Comparison of ENCODE assay signal across 10 cellular contexts in genomic region chr12:116360579-116361403, GRCh38.
DNase-seq lines count a peak whose midpoint lies in the region; ATAC-seq and TF ChIP-seq lines count a peak whose summit lies in the region.
"Had no signal": no experiment of that assay in that cellular context is flagged by ENCODE, and none has a peak within 500 bp of the region (broad histone marks: within the 10 kb centered on the region; RNA-seq: fewer than 3 reads in every experiment).

No MANE protein-coding gene starts in this region.

- no peaks in the 10 kb centered on the region for H3K36me3 Mint-ChIP-seq in activated naive CD4-positive, alpha-beta T cell treated with anti-CD3 and anti-CD28 coated beads, Interleukin-2, amount 10 ng/mL, durations not matched to agents 7 days and 5 days

- TF ChIP-seq POLR2A in erythroblast (IDR thresholded peaks at IDR 0.05; ENCODE audit: low read length), result no peak

- H3K9me3 Mint-ChIP-seq in activated naive CD4-positive, alpha-beta T cell treated with anti-CD3 and anti-CD28 coated beads, Interleukin-2, amount 10 ng/mL, durations not matched to agents 7 days and 5 days, result no peaks in the 10 kb centered on the region
- H3K9me3 Mint-ChIP-seq in stimulated activated naive CD8-positive, alpha-beta T cell treated with anti-CD3 and anti-CD28 coated beads, Interleukin-15, amount 100 ng/mL, for 72 hours, result no peaks in the 10 kb centered on the region
- H3K9me3 Mint-ChIP-seq: nephron progenitor cell had no signal

- CTCF ChIA-PET in activated naive CD4-positive, alpha-beta T cell treated with anti-CD3 and anti-CD28 coated beads, Interleukin-2, amount 10 ng/mL, durations not matched to agents 7 days and 5 days (lab: Charles Lee), result interaction anchor here (0.6 kb wide), 1 partner anchor 85 kb away, joined by 3 read pairs; no protein-coding TSS in a partner anchor

- peak; percentile 51 for ATAC-seq in stimulated activated naive CD8-positive, alpha-beta T cell treated with anti-CD3 and anti-CD28 coated beads, Interleukin-15, amount 100 ng/mL, for 72 hours
- no peak for ATAC-seq in HG03025 (IDR thresholded peaks at IDR 0.05; ENCODE audit: low FRiP score, unreplicated experiment)
- ATAC-seq: HCT116 had no signal

- peak; percentile 27 for DNase-seq in activated naive CD4-positive, alpha-beta T cell treated with anti-CD3 and anti-CD28 coated beads, Interleukin-2, amount 10 ng/mL, durations not matched to agents 7 days and 5 days
- no peak for DNase-seq in activated naive CD4-positive, alpha-beta T cell treated with anti-CD3 and anti-CD28 coated beads, Interleukin-2, amount 50 U/mL, for 16 hours
- DNase-seq in RPMI8226, result peak; percentile 92
- peak; percentile 49 to 54 for DNase-seq in erythroblast (lab: John Stamatoyannopoulos, UW)
- peak in 1 of 2 donors; percentile 24 for DNase-seq in stimulated activated naive CD8-positive, alpha-beta T cell treated with anti-CD3 and anti-CD28 coated beads, Interleukin-15, amount 100 ng/mL, for 72 hours
- no peak for DNase-seq in central memory CD4-positive, alpha-beta T cell
- DNase-seq in cerebellar cortex (ENCODE audit: low spot score), result no peak
- DNase-seq: nephron progenitor cell had no signal

- H3K4me3 Mint-ChIP-seq in activated naive CD4-positive, alpha-beta T cell treated with anti-CD3 and anti-CD28 coated beads, Interleukin-2, amount 10 ng/mL, durations not matched to agents 7 days and 5 days, result peak overlapping the region; percentile 9
- H3K4me3 Mint-ChIP-seq in stimulated activated naive CD8-positive, alpha-beta T cell treated with anti-CD3 and anti-CD28 coated beads, Interleukin-15, amount 100 ng/mL, for 72 hours, result peak overlapping the region; percentile 72 to 79
- H3K4me3 Mint-ChIP-seq: nephron progenitor cell had no signal

- H3K27me3 Mint-ChIP-seq in activated naive CD4-positive, alpha-beta T cell treated with anti-CD3 and anti-CD28 coated beads, Interleukin-2, amount 10 ng/mL, durations not matched to agents 7 days and 5 days, result peaks cover 9% of the 10 kb centered on the region
- H3K27me3 Mint-ChIP-seq in stimulated activated naive CD8-positive, alpha-beta T cell treated with anti-CD3 and anti-CD28 coated beads, Interleukin-15, amount 100 ng/mL, for 72 hours, result no peaks in the 10 kb centered on the region

- peak overlapping the region; percentile 81 for H3K27ac Mint-ChIP-seq in activated naive CD4-positive, alpha-beta T cell treated with anti-CD3 and anti-CD28 coated beads, Interleukin-2, amount 10 ng/mL, durations not matched to agents 7 days and 5 days
- H3K27ac Mint-ChIP-seq in stimulated activated naive CD8-positive, alpha-beta T cell treated with anti-CD3 and anti-CD28 coated beads, Interleukin-15, amount 100 ng/mL, for 72 hours, result peak overlapping the region; percentile 36 to 92
- H3K27ac Mint-ChIP-seq: nephron progenitor cell had no signal

- H3K4me1 Mint-ChIP-seq in activated naive CD4-positive, alpha-beta T cell treated with anti-CD3 and anti-CD28 coated beads, Interleukin-2, amount 10 ng/mL, durations not matched to agents 7 days and 5 days, result peaks cover 49% of the 10 kb centered on the region
- H3K4me1 Mint-ChIP-seq in stimulated activated naive CD8-positive, alpha-beta T cell treated with anti-CD3 and anti-CD28 coated beads, Interleukin-15, amount 100 ng/mL, for 72 hours, result peaks cover 37% of the 10 kb centered on the region

Comparison
In these comparisons a context has a peak if more than half of its experiments do, and no peak if none do; other contexts are left out.
1. DNase-seq: peak in activated naive CD4-positive, alpha-beta T cell treated with anti-CD3 and anti-CD28 coated beads, Interleukin-2, amount 10 ng/mL, durations not matched to agents 7 days and 5 days (single experiment), RPMI8226 (single experiment) and erythroblast (2 of 2); none in activated naive CD4-positive, alpha-beta T cell treated with anti-CD3 and anti-CD28 coated beads, Interleukin-2, amount 50 U/mL, for 16 hours (single experiment), central memory CD4-positive, alpha-beta T cell (single experiment) and cerebellar cortex (single experiment).